Comparison of ENCODE assay signal across 17 cellular contexts in the genomic region with DNA sequence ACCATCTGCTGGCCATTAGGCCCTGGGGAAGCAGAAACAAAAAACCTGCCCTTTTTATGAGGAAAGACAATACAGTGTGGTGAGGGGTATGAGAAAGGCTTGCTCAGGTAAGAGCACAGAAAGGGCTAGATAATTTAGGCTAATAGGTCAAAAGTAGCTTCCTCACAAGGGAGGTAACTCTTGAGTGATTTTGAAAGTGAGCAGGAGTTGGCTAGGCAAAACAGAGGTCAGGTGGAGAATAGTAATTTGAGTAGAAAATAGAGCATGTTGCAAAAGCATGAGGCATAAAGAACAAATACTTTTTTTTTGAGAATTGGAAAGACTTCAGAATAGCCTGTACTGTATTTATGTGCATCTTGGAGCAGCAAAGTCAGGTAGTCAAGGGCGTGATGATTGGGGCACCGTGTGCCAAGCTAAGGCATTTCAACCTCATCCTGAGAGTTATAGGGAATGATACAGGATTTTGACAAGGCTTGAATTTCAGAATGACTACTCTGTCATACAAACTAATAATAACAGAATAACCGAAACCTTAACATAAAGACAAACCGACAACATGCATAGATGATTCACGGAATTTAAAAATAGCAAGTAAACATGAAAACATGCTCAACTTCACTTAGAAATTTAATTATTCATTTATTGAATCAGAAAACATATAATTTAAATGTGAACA.
DNase-seq lines count a peak whose midpoint lies in the region; ATAC-seq and TF ChIP-seq lines count a peak whose summit lies in the region.
"Had no signal": no experiment of that assay in that cellular context is flagged by ENCODE, and none has a peak within 500 bp of the region (broad histone marks: within the 10 kb centered on the region; RNA-seq: fewer than 3 reads in every experiment).

No MANE protein-coding gene starts in this region.

- no peaks in the 10 kb centered on the region for H3K36me3 ChIP-seq in OCI-LY7 (ENCODE audit: insufficient read depth, low read length)

- in situ Hi-C loops in GM13977 (cut with MboI; ENCODE audit: low pct_unique_long_range_greater_than_20kb, low sequenced_read_pairs, unreplicated experiment) = no loop called here

- no TSS peak for BruUV-seq in OCI-LY7 (replicated peaks; lab: Mats Ljungman, UMichigan)

- no peaks in the 10 kb centered on the region for H3K9me2 ChIP-seq in OCI-LY7 (ENCODE audit: insufficient read depth, low read length)

- no peak overlapping the region for H3K27ac ChIP-seq in OCI-LY7 (ENCODE audit: low read depth, low read length, poor library complexity, severe bottlenecking)
- H3K27ac ChIP-seq: parathyroid adenoma had no signal

- no peaks in the 10 kb centered on the region for H4K20me1 ChIP-seq in OCI-LY7 (ENCODE audit: insufficient read depth, low read length)

- DNase-seq in GM13977 (ENCODE audit: low spot score) = peak; percentile 22
- DNase-seq in NCI-H2227 treated with DMSO at 0.1 percent for 48 hours (lab: John Stamatoyannopoulos, UW) = no peak
- DNase-seq in OCI-LY7 (ENCODE audit: low spot score) = no peak
- DNase-seq in midbrain (lab: John Stamatoyannopoulos, UW) = no peak
- DNase-seq in GM19238 (ENCODE audit: insufficient read length, low spot score) = no peak
- DNase-seq: activated CD8-positive, alpha-beta memory T cell treated with anti-CD3 and anti-CD28 coated beads, Interleukin-2, amount 50 U/mL, for 48 hours; DND-41; H9; head of caudate nucleus; KBM-7; mammary epithelial cell; NCI-H2171; stimulated activated CD4-positive, alpha-beta T cell treated with anti-CD3 and anti-CD28 coated beads, Interleukin-4, amount 100 ng/mL, for 24 hours had no signal

- no peaks in the 10 kb centered on the region for H3K79me2 ChIP-seq in OCI-LY7 (ENCODE audit: insufficient read depth, low read depth, low read length)
- H3K79me2 ChIP-seq: parathyroid adenoma had no signal

- TF ChIP-seq CTCF in GM13977 (IDR thresholded peaks at IDR 0.05; ENCODE audit: extremely low read depth, insufficient read depth, missing control alignments) = no peak
- TF ChIP-seq CTCF in OCI-LY7 (conservative IDR thresholded peaks at IDR 0.05; ENCODE audit: low read length) = no peak

- H3K9me3 ChIP-seq in OCI-LY7 (ENCODE audit: low read length) = no peaks in the 10 kb centered on the region

- no peaks in the 10 kb centered on the region for H3K4me1 ChIP-seq in OCI-LY7 (ENCODE audit: insufficient read depth, low read length, poor library complexity, severe bottlenecking)
- H3K4me1 ChIP-seq: parathyroid adenoma had no signal

- H3K4me3 ChIP-seq in OCI-LY7 (ENCODE audit: low read depth, low read length, poor library complexity, severe bottlenecking) = no peak overlapping the region

- CTCF ChIA-PET in OCI-LY7 (lab: Charles Lee; ENCODE audit: unreplicated experiment) = no interaction called here

- H3K4me2 ChIP-seq in OCI-LY7 (ENCODE audit: low read length) = no peak overlapping the region

- H2AFZ ChIP-seq in OCI-LY7 (ENCODE audit: low read length) = no peak overlapping the region
- H2AFZ ChIP-seq: parathyroid adenoma had no signal

- ATAC-seq in GM19397 (IDR thresholded peaks at IDR 0.05; ENCODE audit: unreplicated experiment) (peak; percentile 81), HG02759 (IDR thresholded peaks at IDR 0.05; ENCODE audit: unreplicated experiment) (peak; percentile 94), HG03439 (IDR thresholded peaks at IDR 0.05; ENCODE audit: unreplicated experiment) (peak; percentile 94)

- intact Hi-C loops in OCI-LY7 (cut with micrococcal nuclease; ENCODE audit: unreplicated experiment) = no loop called here

- POLR2A ChIA-PET in OCI-LY7 (lab: Charles Lee) = interaction anchor here (0.6 kb wide), 1 partner anchor 61 kb away, joined by 4 read pairs; no protein-coding TSS in a partner anchor
